24 cellular contexts compared by ENCODE assay signal in the genomic region with DNA sequence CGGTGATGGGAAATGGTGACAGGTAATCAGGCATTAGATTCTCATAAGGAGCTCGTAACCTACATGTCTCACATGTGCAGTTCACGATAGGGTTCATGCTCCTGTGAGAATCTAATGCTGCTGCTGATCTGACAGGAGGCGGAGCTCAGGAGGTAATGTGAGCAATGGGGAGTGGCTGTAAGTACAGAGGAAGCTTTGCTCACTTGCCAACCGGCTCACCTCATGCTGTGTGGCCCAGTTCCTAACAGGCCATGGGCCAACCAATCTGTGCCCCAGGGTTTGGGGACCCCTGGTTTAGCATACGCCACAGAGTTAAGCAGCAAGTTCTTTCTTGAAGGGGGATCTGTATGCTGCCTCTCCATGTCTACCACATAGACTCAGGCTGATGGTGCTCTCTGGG.
"Had no signal": no experiment of that assay in that cellular context is flagged by ENCODE, and none has a peak within 500 bp of the region (broad histone marks: within the 10 kb centered on the region; RNA-seq: fewer than 3 reads in every experiment).

No MANE protein-coding gene starts in this region.

- H3K4me3 Mint-ChIP-seq: activated CD4-positive, alpha-beta T cell treated with anti-CD3 and anti-CD28 coated beads, Interleukin-2, amount 10 ng/mL, durations not matched to agents 7 days and 5 days; activated CD8-positive, alpha-beta T cell treated with anti-CD3 and anti-CD28 coated beads, Interleukin-2, amount 10 ng/mL, durations not matched to agents 7 days and 5 days; activated naive CD8-positive, alpha-beta T cell treated with anti-CD3 and anti-CD28 coated beads, Interleukin-2, amount 10 ng/mL, durations not matched to agents 7 days and 5 days; activated T-cell treated with anti-CD3 and anti-CD28 coated beads, Interleukin-2, amount 50 U/mL, for 24 hours; nephron progenitor cell had no signal

- H3K36me3 Mint-ChIP-seq: activated naive CD8-positive, alpha-beta T cell treated with anti-CD3 and anti-CD28 coated beads, Interleukin-2, amount 10 ng/mL, durations not matched to agents 7 days and 5 days had no signal

- H3K9me3 Mint-ChIP-seq: activated CD4-positive, alpha-beta T cell treated with anti-CD3 and anti-CD28 coated beads, Interleukin-2, amount 10 ng/mL, durations not matched to agents 7 days and 5 days; activated naive CD8-positive, alpha-beta T cell treated with anti-CD3 and anti-CD28 coated beads, Interleukin-2, amount 10 ng/mL, durations not matched to agents 7 days and 5 days; activated T-cell treated with anti-CD3 and anti-CD28 coated beads, Interleukin-2, amount 50 U/mL, for 24 hours; activated T-helper 2 cell treated with anti-CD3 and anti-CD28 coated beads, Interferon-gamma antibody, Interleukin-2, Interleukin-4, amounts not matched to agents 10 μg/mL and 5 μg/mL and 100 μg/mL, durations not matched to agents 14 hours and 24 hours and 36 hours; nephron progenitor cell had no signal

- H3K9me3 ChIP-seq: tibial nerve, uterus had no signal

- H3K27ac ChIP-seq: epithelial cell of prostate, tibial nerve had no signal

- H3K27me3 Mint-ChIP-seq: activated CD4-positive, alpha-beta T cell treated with anti-CD3 and anti-CD28 coated beads, Interleukin-2, amount 10 ng/mL, durations not matched to agents 7 days and 5 days; activated naive CD8-positive, alpha-beta T cell treated with anti-CD3 and anti-CD28 coated beads, Interleukin-2, amount 10 ng/mL, durations not matched to agents 7 days and 5 days; activated T-cell treated with anti-CD3 and anti-CD28 coated beads, Interleukin-2, amount 50 U/mL, for 24 hours; progenitor cell of endocrine pancreas had no signal

- ATAC-seq: activated CD8-positive, alpha-beta T cell treated with anti-CD3 and anti-CD28 coated beads, Interleukin-2, amount 10 ng/mL, durations not matched to agents 7 days and 5 days; left cardiac atrium; right cardiac atrium; stimulated activated naive CD8-positive, alpha-beta T cell treated with anti-CD3 and anti-CD28 coated beads, Interleukin-15, Interleukin-2, amounts not matched to agents 100 U/mL and 50 U/mL, for 24 hours had no signal

- H3K4me3 ChIP-seq: dorsolateral prefrontal cortex, lung, tibial nerve, uterus had no signal

- H3K27ac Mint-ChIP-seq: activated CD4-positive, alpha-beta T cell treated with anti-CD3 and anti-CD28 coated beads, Interleukin-2, amount 10 ng/mL, durations not matched to agents 7 days and 5 days; activated CD8-positive, alpha-beta T cell treated with anti-CD3 and anti-CD28 coated beads, Interleukin-2, amount 10 ng/mL, durations not matched to agents 7 days and 5 days; activated naive CD8-positive, alpha-beta T cell treated with anti-CD3 and anti-CD28 coated beads, Interleukin-2, amount 10 ng/mL, durations not matched to agents 7 days and 5 days; activated T-cell treated with anti-CD3 and anti-CD28 coated beads, Interleukin-2, amount 50 U/mL, for 24 hours; activated T-helper 2 cell treated with anti-CD3 and anti-CD28 coated beads, Interferon-gamma antibody, Interleukin-2, Interleukin-4, amounts not matched to agents 10 μg/mL and 5 μg/mL and 100 μg/mL, durations not matched to agents 14 hours and 24 hours and 36 hours; nephron progenitor cell; progenitor cell of endocrine pancreas had no signal

- H3K27me3 ChIP-seq: dorsolateral prefrontal cortex, tibial nerve, uterus had no signal

- H3K36me3 ChIP-seq: tibial nerve, uterus had no signal

- DNase-seq: activated CD4-positive, alpha-beta T cell treated with anti-CD3 and anti-CD28 coated beads, Interleukin-2, amount 10 ng/mL, durations not matched to agents 7 days and 5 days; activated CD8-positive, alpha-beta T cell treated with anti-CD3 and anti-CD28 coated beads, Interleukin-2, amount 10 ng/mL, durations not matched to agents 7 days and 5 days; activated naive CD4-positive, alpha-beta T cell treated with Interleukin-2 at 50 U/mL for 16 hours; activated naive CD8-positive, alpha-beta T cell treated with anti-CD3 and anti-CD28 coated beads, Interleukin-2, amount 10 ng/mL, durations not matched to agents 7 days and 5 days; activated T-cell treated with anti-CD3 and anti-CD28 coated beads, Interleukin-2, amount 50 U/mL, for 24 hours; amygdala; central memory CD4-positive, alpha-beta T cell; dorsolateral prefrontal cortex; foreskin fibroblast; left cardiac atrium; midbrain; nephron progenitor cell; occipital lobe; right cardiac atrium; stimulated activated CD4-positive, alpha-beta T cell treated with anti-CD3 and anti-CD28 coated beads, Interleukin-2, amount 100 ng/mL, for 24 hours; stimulated activated naive CD8-positive, alpha-beta T cell treated with anti-CD3 and anti-CD28 coated beads, Interleukin-15, Interleukin-2, amounts not matched to agents 100 U/mL and 50 U/mL, for 24 hours; substantia nigra; T-helper 9 cell; uterus had no signal

- H3K4me1 Mint-ChIP-seq: activated CD4-positive, alpha-beta T cell treated with anti-CD3 and anti-CD28 coated beads, Interleukin-2, amount 10 ng/mL, durations not matched to agents 7 days and 5 days; activated naive CD8-positive, alpha-beta T cell treated with anti-CD3 and anti-CD28 coated beads, Interleukin-2, amount 10 ng/mL, durations not matched to agents 7 days and 5 days had no signal

- H3K4me1 ChIP-seq: tibial nerve, uterus had no signal
